9 cellular contexts compared by ENCODE assay signal in genomic region chr5:32232441-32233219, GRCh38. TPM values are rescaled to one million over a fixed set of nuclear protein-coding genes. Genes with fewer than 3 reads are reported as not detected.
DNase-seq lines count a peak whose midpoint lies in the region; ATAC-seq, FAIRE-seq and TF ChIP-seq lines count a peak whose summit lies in the region.
"Had no signal": no experiment of that assay in that cellular context is flagged by ENCODE, and none has a peak within 500 bp of the region (broad histone marks: within the 10 kb centered on the region; RNA-seq: fewer than 3 reads in every experiment).

No MANE protein-coding gene starts in this region.

- ATAC-seq in HG02885 (IDR thresholded peaks at IDR 0.05; ENCODE audit: poor library complexity, unreplicated experiment): peak; percentile 89
- ATAC-seq in K562: peak; percentile 90

- no peak for TF ChIP-seq POLR2A in K562 (conservative IDR thresholded peaks at IDR 0.05)

- H3K27me3 ChIP-seq in K562 (ENCODE audit: control insufficient read depth in 2 of 2, insufficient read depth in 2 of 2, low read length in 2 of 2): no peaks in the 10 kb centered on the region
- no peaks in the 10 kb centered on the region for H3K27me3 ChIP-seq in small intestine (ENCODE audit: control insufficient read depth in 2 of 2, insufficient read depth in 2 of 2, low read length in 2 of 2)
- H3K27me3 ChIP-seq: BLaER1 had no signal

- TF ChIP-seq CTCF in K562 (IDR thresholded peaks at IDR 0.05 in 2 of 3, conservative IDR thresholded peaks at IDR 0.05 in 1 of 3; ENCODE audit: insufficient read depth in 2 of 3, low read depth in 1 of 3, low read length in 3 of 3): peak; percentile 78 to 92 (median 81)

- no peak overlapping the region for H3K9ac ChIP-seq in K562 (ENCODE audit: insufficient read depth in 1 of 2, low read depth in 2 of 2, low read length in 2 of 2)
- H3K9ac ChIP-seq: BLaER1 had no signal

- no peak for TF ChIP-seq EP300 in K562 (IDR thresholded peaks at IDR 0.05; ENCODE audit: low read length)

- peaks cover 55% of the 10 kb centered on the region; the same call in 2 of the 3 replicates for H3K36me3 ChIP-seq in K562 (ENCODE audit: control insufficient read depth, insufficient read depth, low read length)
- peaks cover 4 to 20% of the 10 kb centered on the region in 2 donors for H3K36me3 ChIP-seq in small intestine (ENCODE audit: control insufficient read depth in 2 of 2, insufficient read depth in 2 of 2, low read length in 2 of 2)

- H3K9me1 ChIP-seq in K562 (ENCODE audit: control insufficient read depth, insufficient read depth, low read length): no peaks in the 10 kb centered on the region

- in situ Hi-C loops in K562 (cut with MboI): no loop called here

- POLR2A ChIA-PET in K562 (lab: Yijun Ruan, JAX): interaction anchor here (0.6 to 1.0 kb wide), 2 partner anchors 78 to 83 kb away, joined by 3 to 5 read pairs; no protein-coding TSS in a partner anchor

- no peak overlapping the region for H3K4me2 ChIP-seq in K562 (ENCODE audit: insufficient read depth, low read length)
- H3K4me2 ChIP-seq: BLaER1 had no signal

- DNase-seq in NK-92 treated with Interleukin-12 subunit alpha and Interleukin-12 subunit beta, amount 100 ng/mL, for 24 hours (lab: John Stamatoyannopoulos, UW): peak; percentile 52
- no peak for DNase-seq in NK-92 (lab: John Stamatoyannopoulos, UW; ENCODE audit: unreplicated experiment)
- peak; percentile 87 to 91 for DNase-seq in NCI-H2081 (lab: John Stamatoyannopoulos, UW)
- DNase-seq in UCSD-AML1 (lab: John Stamatoyannopoulos, UW; ENCODE audit: unreplicated experiment): peak; percentile 78
- peak; percentile 48 to 71 (median 56) for DNase-seq in K562 (ENCODE audit: extremely low read depth in 1 of 4, low spot score in 3 of 4)
- DNase-seq in iPS DF 19.7 (ENCODE audit: low read depth, low spot score): peak; percentile 9
- peak; percentile 74 for DNase-seq in small intestine

- no peaks in the 10 kb centered on the region for H4K20me1 ChIP-seq in K562 (replicated peaks; ENCODE audit: control insufficient read depth, insufficient read depth, low read length)

- TF ChIP-seq RAD21 in K562 (CRISPR knock-in tag; conservative IDR thresholded peaks at IDR 0.05 in 1 of 2, IDR thresholded peaks at IDR 0.05 in 1 of 2): peak; percentile 80 to 90

- WGBS in K562 (ENCODE audit: insufficient coverage, low coverage, missing lambda C conversion rate): 68% methylated on average over 11 of the region's 11 CpGs
- 43 to 51% (median 48%) methylated on average over 11 of the region's 11 CpGs for WGBS in small intestine, 3 donors

- H3K4me1 ChIP-seq in K562 (replicated peaks in 1 of 2; ENCODE audit: control insufficient read depth in 2 of 2, insufficient read depth in 2 of 2, low read length in 2 of 2) (peaks cover 0 to 4% of the 10 kb centered on the region in 2 experiments; a peak in 1 of 5 replicates), small intestine (ENCODE audit: control insufficient read depth in 2 of 2, insufficient read depth in 1 of 2, low read depth in 1 of 2, low read length in 1 of 2) (no peaks in the 10 kb centered on the region)

- no peak overlapping the region for H3K27ac ChIP-seq in K562 (ENCODE audit: extremely low read depth, low read depth, low read length)
- peak overlapping the region in 1 of 2 donors; percentile 32 for H3K27ac ChIP-seq in small intestine (ENCODE audit: low read depth in 1 of 2, low read length in 1 of 2)
- H3K27ac ChIP-seq: BLaER1 had no signal

- H2AFZ ChIP-seq in K562 (ENCODE audit: low read depth, low read length): no peak overlapping the region

- H3K4me3 ChIP-seq in K562 (no peak overlapping the region), small intestine (ENCODE audit: low read depth in 1 of 2, low read length in 2 of 2) (no peak overlapping the region)
- H3K4me3 ChIP-seq: BLaER1 had no signal

- H3K9me3 ChIP-seq in K562 (replicated peaks; ENCODE audit: control insufficient read depth, insufficient read depth, low read depth, low read length) (no peaks in the 10 kb centered on the region), small intestine (ENCODE audit: control insufficient read depth, low read depth) (no peaks in the 10 kb centered on the region)
- H3K9me3 ChIP-seq: BLaER1 had no signal

- peak; percentile 83 for FAIRE-seq in K562 (lab: Jason Lieb, UNC)
- no peak for FAIRE-seq in small intestine (lab: Jason Lieb, UNC)

- no peaks in the 10 kb centered on the region for H3K79me2 ChIP-seq in K562 (ENCODE audit: control insufficient read depth, insufficient read depth, low read length)

- CTCF ChIA-PET in K562 (lab: Yijun Ruan, JAX; ENCODE audit: low intra/inter-chr PET ratio): interaction anchor here (0.6 to 3.0 kb wide), 5 partner anchors 68 to 380 kb away, joined by 3 to 18 read pairs (median 3); no protein-coding TSS in a partner anchor

- no TSS peak for BruUV-seq in K562 (replicated peaks; lab: Mats Ljungman, UMichigan)

- intact Hi-C loops in K562 (cut with micrococcal nuclease): loop anchor here (1.0 to 2.0 kb wide), 3 partner anchors 86 to 380 kb away; no protein-coding TSS in a partner anchor

TF ChIP-seq in K562, 482 proteins besides CTCF, POLR2A, EP300 and RAD21 (continues in another document):
- peak; percentile 42; the same call in 1 of the 2 replicates for TF ChIP-seq MYNN (IDR thresholded peaks at IDR 0.05)
- TF ChIP-seq MYNN (CRISPR knock-in tag; IDR thresholded peaks at IDR 0.05): no peak
- TF ChIP-seq POLR2AphosphoS5 (IDR thresholded peaks at IDR 0.05; ENCODE audit: control insufficient read depth, insufficient read depth, low read depth, low read length): no peak
- TF ChIP-seq AFF1 (IDR thresholded peaks at IDR 0.05; ENCODE audit: low read depth in 1 of 2, partially characterized antibody in 2 of 2): no peak
- no peak for TF ChIP-seq RBM14 (IDR thresholded peaks at IDR 0.05; ENCODE audit: borderline replicate concordance, insufficient read depth, low read depth, low read length)
- no peak for TF ChIP-seq HOMEZ (CRISPR knock-in tag; IDR thresholded peaks at IDR 0.05)
- no peak for TF ChIP-seq MXI1 (IDR thresholded peaks at IDR 0.05; ENCODE audit: low read depth, low read length)
- no peak for TF ChIP-seq ZNF668 (CRISPR knock-in tag; IDR thresholded peaks at IDR 0.05)
- TF ChIP-seq ARID2 (IDR thresholded peaks at IDR 0.05): peak; percentile 58; the same call in 1 of the 2 replicates
- no peak for TF ChIP-seq NR2F6 (CRISPR knock-in tag; IDR thresholded peaks at IDR 0.05)

RNA-seq across cellular contexts. Expression of gene GOLPH3, which starts 58.5 kb away (rescaled TPM):
- 32.6 and 51.8 TPM in 2 replicates for total RNA-seq in K562 (2011; cell fraction: chromatin; rRNA removed; ENCODE audit: low replicate concordance)
- total RNA-seq in K562 (2011; cell fraction: nucleolus; rRNA removed): 35.0 and 40.7 TPM in 2 replicates
- total RNA-seq in K562 (2011; cell fraction: nucleoplasm; rRNA removed): 39.6 and 50.8 TPM in 2 replicates
- total RNA-seq in K562 (2014; rRNA removed) (54.4 and 56.9 TPM in 2 replicates), K562 (2014; rRNA removed; fragmentation: Illumina TruSeq; extraction: Trizol) (60.8 and 68.2 TPM in 2 replicates), K562 (2015; rRNA removed; fragmentation: Illumina TruSeq; extraction: Trizol) (55.3 and 60.2 TPM in 2 replicates), K562 (2021) (84.9 and 94.6 TPM in 2 replicates)
- polyA plus RNA-seq in K562 (2011; rRNA removed) (49.2 and 55.1 TPM in 2 replicates), K562 (2014; fragmentation: Illumina TruSeq; extraction: Trizol) (66.4 and 73.3 TPM in 2 replicates), K562 (2014; fragmentation: Nextera tagmentation; extraction: Ambion mirVana) (10 to 100 TPM; 18.8 to 21.5 TPM), K562 (2014; rRNA removed) (43.9 and 48.7 TPM in 2 replicates), small intestine (10 to 100 TPM; 53.0 to 76.7 (median 72.1) TPM)
- 27.6 and 37.7 TPM in 2 replicates for polyA plus RNA-seq in K562 (2011; cell fraction: cytosol; rRNA removed)
- 18.4 and 26.1 TPM in 2 replicates for polyA plus RNA-seq in K562 (2011; cell fraction: nucleus; rRNA removed)
- 48.8 and 61.6 TPM in 2 replicates for polyA plus RNA-seq in K562 (2012)
- polyA minus RNA-seq in K562 (2011; rRNA and poly(A)+ RNA removed): 76.6 and 82.5 TPM in 2 replicates
- 33.6 and 42.7 TPM in 2 replicates for polyA minus RNA-seq in K562 (2011; cell fraction: cytosol; rRNA and poly(A)+ RNA removed)
- polyA minus RNA-seq in K562 (2011; cell fraction: nucleus; rRNA and poly(A)+ RNA removed): 27.1 and 40.3 TPM in 2 replicates
